In the genomic region with DNA sequence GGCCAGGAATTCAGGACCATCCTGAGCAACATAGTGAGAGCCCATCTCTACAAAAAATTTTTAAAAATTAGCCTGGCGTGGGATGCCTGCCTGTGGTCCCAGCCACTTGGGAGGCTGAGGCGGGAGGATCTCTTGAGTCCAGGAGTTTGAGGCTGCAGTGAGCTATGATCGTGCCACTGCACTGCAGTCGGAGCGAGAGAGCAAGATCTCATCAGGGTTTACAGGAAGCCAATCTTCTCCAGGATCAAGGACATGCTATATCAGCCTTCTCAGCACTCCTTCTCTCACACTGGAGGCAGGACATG, we compare ENCODE assay signal across 8 cellular contexts. TPM values are rescaled to one million over a fixed set of nuclear protein-coding genes. Genes with fewer than 3 reads are reported as not detected.
DNase-seq lines count a peak whose midpoint lies in the region; ATAC-seq lines count a peak whose summit lies in the region.

No MANE protein-coding gene starts in this region.

- no peak for DNase-seq in activated CD4-positive, alpha-beta T cell treated with anti-CD3 and anti-CD28 coated beads for 36 hours
- DNase-seq in activated CD4-positive, alpha-beta T cell treated with anti-CD3 and anti-CD28 coated beads, Interleukin-2, amount 50 U/mL, for 48 hours: no peak
- DNase-seq in activated T-cell treated with anti-CD3 and anti-CD28 coated beads, Interleukin-2, amount 50 U/mL, for 72 hours: no peak
- peak; percentile 24 for DNase-seq in islet precursor cell
- DNase-seq in DMS53 (lab: John Stamatoyannopoulos, UW): no peak
- no peak for DNase-seq in kidney tubule cell (ENCODE audit: low spot score)
- no peak for DNase-seq in activated gamma-delta T cell (lab: John Stamatoyannopoulos, UW)

- no peak for ATAC-seq in activated CD4-positive, alpha-beta T cell treated with anti-CD3 and anti-CD28 coated beads for 36 hours
- ATAC-seq in activated T-cell treated with anti-CD3 and anti-CD28 coated beads, Interleukin-2, amount 50 U/mL, for 72 hours (replicated peaks in 1 of 2): no peak

- intact Hi-C loops in activated CD4-positive, alpha-beta T cell treated with anti-CD3 and anti-CD28 coated beads for 36 hours (cut with DNase I, micrococcal nuclease): loop anchor here (1.0 to 10.0 kb wide), 13 partner anchors 358 to 1758 kb away; a partner anchor contains a TSS

- H3K27me3 Mint-ChIP-seq in activated CD4-positive, alpha-beta T cell treated with anti-CD3 and anti-CD28 coated beads for 36 hours: no peaks in the 10 kb centered on the region
- no peaks in the 10 kb centered on the region for H3K27me3 Mint-ChIP-seq in activated T-cell treated with anti-CD3 and anti-CD28 coated beads, Interleukin-2, amount 50 U/mL, for 72 hours (ENCODE audit: low read depth)

- no peaks in the 10 kb centered on the region for H3K27me3 ChIP-seq in stomach smooth muscle (ENCODE audit: control insufficient read depth in 1 of 2, insufficient read depth in 2 of 2, low read length in 2 of 2)

- peak overlapping the region; percentile 55 to 63 for H3K9ac ChIP-seq in stomach smooth muscle (ENCODE audit: low read length in 2 of 2)

- peaks cover 48% of the 10 kb centered on the region for H3K4me1 Mint-ChIP-seq in activated CD4-positive, alpha-beta T cell treated with anti-CD3 and anti-CD28 coated beads for 36 hours
- H3K4me1 Mint-ChIP-seq in activated T-cell treated with anti-CD3 and anti-CD28 coated beads, Interleukin-2, amount 50 U/mL, for 72 hours (ENCODE audit: low read depth): peaks cover 62% of the 10 kb centered on the region

- CTCF ChIA-PET in activated CD4-positive, alpha-beta T cell treated with anti-CD3 and anti-CD28 coated beads for 36 hours (lab: Charles Lee): interaction anchor here (0.6 to 6.1 kb wide), 9 partner anchors 10 to 1754 kb away, joined by 3 to 54 read pairs (median 4); no protein-coding TSS in a partner anchor

- H3K27ac Mint-ChIP-seq in activated CD4-positive, alpha-beta T cell treated with anti-CD3 and anti-CD28 coated beads for 36 hours: peak overlapping the region; percentile 86
- H3K27ac Mint-ChIP-seq in activated T-cell treated with anti-CD3 and anti-CD28 coated beads, Interleukin-2, amount 50 U/mL, for 72 hours: peak overlapping the region; percentile 90

- peak overlapping the region; percentile 86 for H3K27ac ChIP-seq in stomach smooth muscle (ENCODE audit: low read length)

- peaks cover 4 to 7% of the 10 kb centered on the region in 2 donors for H3K36me3 ChIP-seq in stomach smooth muscle (ENCODE audit: control insufficient read depth in 2 of 2, insufficient read depth in 2 of 2, low read length in 2 of 2)

- H3K9me3 ChIP-seq in stomach smooth muscle (ENCODE audit: control insufficient read depth in 2 of 2, low read length in 2 of 2): no peaks in the 10 kb centered on the region

- no peaks in the 10 kb centered on the region for H3K9me3 Mint-ChIP-seq in activated CD4-positive, alpha-beta T cell treated with anti-CD3 and anti-CD28 coated beads for 36 hours (ENCODE audit: low read depth)
- H3K9me3 Mint-ChIP-seq in activated T-cell treated with anti-CD3 and anti-CD28 coated beads, Interleukin-2, amount 50 U/mL, for 72 hours: no peaks in the 10 kb centered on the region

- peak overlapping the region; percentile 80 for H3K4me3 ChIP-seq in stomach smooth muscle (ENCODE audit: low read length in 2 of 2)

- POLR2A ChIA-PET in activated CD4-positive, alpha-beta T cell treated with anti-CD3 and anti-CD28 coated beads for 36 hours (lab: Charles Lee): no interaction called here

- H3K4me1 ChIP-seq in stomach smooth muscle (ENCODE audit: control insufficient read depth, insufficient read depth, low read length): peaks cover 59% of the 10 kb centered on the region

- H3K36me3 Mint-ChIP-seq in activated CD4-positive, alpha-beta T cell treated with anti-CD3 and anti-CD28 coated beads for 36 hours (ENCODE audit: low read depth): peaks cover 9% of the 10 kb centered on the region
- H3K36me3 Mint-ChIP-seq in activated T-cell treated with anti-CD3 and anti-CD28 coated beads, Interleukin-2, amount 50 U/mL, for 72 hours (ENCODE audit: insufficient read depth in 2 of 2): peaks cover 7 to 11% of the 10 kb centered on the region in 2 donors

- peak overlapping the region; percentile 74 for H3K4me3 Mint-ChIP-seq in activated CD4-positive, alpha-beta T cell treated with anti-CD3 and anti-CD28 coated beads for 36 hours
- peak overlapping the region; percentile 93 to 100 for H3K4me3 Mint-ChIP-seq in activated T-cell treated with anti-CD3 and anti-CD28 coated beads, Interleukin-2, amount 50 U/mL, for 72 hours

RNA-seq across cellular contexts. Expression of a gene that starts 0.5 kb away (rescaled TPM):
- total RNA-seq in activated CD4-positive, alpha-beta T cell treated with anti-CD3 and anti-CD28 coated beads for 36 hours: 1 to 10 TPM; 6.3 to 7.1 TPM
- total RNA-seq in activated T-cell treated with anti-CD3 and anti-CD28 coated beads, Interleukin-2, amount 50 U/mL, for 72 hours: 10 to 100 TPM in 1 of 2 donors, 1 to 10 TPM in 1; 7.2 to 15.1 TPM

RNA-seq across cellular contexts. Expression of a gene that starts 2.0 kb away (rescaled TPM):
- total RNA-seq in activated CD4-positive, alpha-beta T cell treated with anti-CD3 and anti-CD28 coated beads for 36 hours: 10 to 100 TPM; 72.6 to 75.4 TPM
- 10 to 100 TPM; 70.9 to 71.6 TPM for total RNA-seq in activated T-cell treated with anti-CD3 and anti-CD28 coated beads, Interleukin-2, amount 50 U/mL, for 72 hours
